ENCODE assay signal across 22 cellular contexts in genomic region chr15:59647085-59647484, GRCh38. TPM values are rescaled to one million over a fixed set of nuclear protein-coding genes. Genes with fewer than 3 reads are reported as not detected.
DNase-seq lines count a peak whose midpoint lies in the region; ATAC-seq, FAIRE-seq and TF ChIP-seq lines count a peak whose summit lies in the region.
"Had no signal": no experiment of that assay in that cellular context is flagged by ENCODE, and none has a peak within 500 bp of the region (broad histone marks: within the 10 kb centered on the region; RNA-seq: fewer than 3 reads in every experiment).

No MANE protein-coding gene starts in this region.

- no TSS peak for BruUV-seq in HepG2 (replicated peaks; lab: Mats Ljungman, UMichigan)

- TF ChIP-seq POLR2A in HepG2 (IDR thresholded peaks at IDR 0.05; ENCODE audit: insufficient read depth in 1 of 2, low read depth in 2 of 2, low read length in 2 of 2) (no peak), right lobe of liver (IDR thresholded peaks at IDR 0.05) (no peak)

- POLR2A ChIA-PET in HepG2 (lab: Yijun Ruan, JAX): interaction anchor here (1.2 kb wide), 1 partner anchor 10 kb away, joined by 7 read pairs; the partner anchor contains the start of gene GTF2A2

- no peak for TF ChIP-seq EP300 in HepG2 (IDR thresholded peaks at IDR 0.05; ENCODE audit: low read depth in 2 of 2, low read length in 2 of 2)
- no peak for TF ChIP-seq EP300 in HepG2 (CRISPR knock-in tag; IDR thresholded peaks at IDR 0.05; ENCODE audit: borderline replicate concordance)

- no peaks in the 10 kb centered on the region for H3K9me3 Mint-ChIP-seq in activated CD4-positive, alpha-beta T cell treated with anti-CD3 and anti-CD28 coated beads, Interleukin-2, amount 10 ng/mL, durations not matched to agents 24 days and 14 days
- H3K9me3 Mint-ChIP-seq: CD4-positive, alpha-beta memory T cell had no signal

- no peak overlapping the region for H3K4me3 ChIP-seq in HepG2 (replicated peaks in 1 of 3; ENCODE audit: insufficient read depth in 1 of 3, low read depth in 2 of 3, low read length in 3 of 3)
- H3K4me3 ChIP-seq in right lobe of liver: no peak overlapping the region
- H3K4me3 ChIP-seq: GM12878 had no signal

- no peak overlapping the region for H3K4me2 ChIP-seq in HepG2 (ENCODE audit: low read depth, low read length)

- no peaks in the 10 kb centered on the region for H3K27me3 Mint-ChIP-seq in activated CD4-positive, alpha-beta T cell treated with anti-CD3 and anti-CD28 coated beads, Interleukin-2, amount 10 ng/mL, durations not matched to agents 24 days and 14 days
- H3K27me3 Mint-ChIP-seq: CD4-positive, alpha-beta memory T cell had no signal

- no peak for TF ChIP-seq RAD21 in HepG2 (CRISPR knock-in tag; IDR thresholded peaks at IDR 0.05)

- FAIRE-seq in HepG2 (lab: Jason Lieb, UNC) (no peak), urothelium cell line (lab: Jason Lieb, UNC) (peak; percentile 42)
- FAIRE-seq: GM12878, H1 had no signal

- intact Hi-C loops in activated CD4-positive, alpha-beta T cell treated with anti-CD3 and anti-CD28 coated beads, Interleukin-2, amount 10 ng/mL, durations not matched to agents 24 days and 14 days (cut with micrococcal nuclease): no loop called here
- intact Hi-C loops in HepG2 (cut with micrococcal nuclease; ENCODE audit: unreplicated experiment) (no loop called here), right lobe of liver (cut with DNase I) (no loop called here)

- no peaks in the 10 kb centered on the region for H3K4me1 ChIP-seq in HepG2 (ENCODE audit: insufficient read depth, low read length)
- no peaks in the 10 kb centered on the region for H3K4me1 ChIP-seq in right lobe of liver

- peak; percentile 33 for DNase-seq in activated CD4-positive, alpha-beta T cell treated with anti-CD3 and anti-CD28 coated beads, Interleukin-2, amount 10 ng/mL, durations not matched to agents 24 days and 14 days
- no peak for DNase-seq in activated CD4-positive, alpha-beta T cell treated with anti-CD3 and anti-CD28 coated beads for 48 hours
- DNase-seq in HepG2 (ENCODE audit: low spot score) (no peak), right lobe of liver (no peak), NCI-H69 (lab: John Stamatoyannopoulos, UW) (peak; percentile 17), urothelium cell line (ENCODE audit: low spot score) (no peak), putamen (ENCODE audit: low spot score) (no peak)
- DNase-seq: 8988T; C1 segment of cervical spinal cord; Calu3; CD4-positive, alpha-beta memory T cell; COR-L47; DMS79; EL; GDM1; H7; HCEC 1CT had no signal

- H3K36me3 ChIP-seq in HepG2 (replicated peaks in 1 of 2; ENCODE audit: control insufficient read depth in 1 of 2, insufficient read depth in 2 of 2, low read length in 2 of 2) (peaks cover 4 to 52% of the 10 kb centered on the region in 2 experiments; a peak in 3 of 5 replicates), right lobe of liver (peaks cover 0 to 39% (median 7%) of the 10 kb centered on the region in 4 donors)

- peaks cover 41% of the 10 kb centered on the region for H3K36me3 Mint-ChIP-seq in activated CD4-positive, alpha-beta T cell treated with anti-CD3 and anti-CD28 coated beads, Interleukin-2, amount 10 ng/mL, durations not matched to agents 24 days and 14 days (ENCODE audit: low read depth)

- H3K4me3 Mint-ChIP-seq in activated CD4-positive, alpha-beta T cell treated with anti-CD3 and anti-CD28 coated beads, Interleukin-2, amount 10 ng/mL, durations not matched to agents 24 days and 14 days: no peak overlapping the region
- H3K4me3 Mint-ChIP-seq: CD4-positive, alpha-beta memory T cell had no signal

- H4K20me1 ChIP-seq in HepG2 (ENCODE audit: insufficient read depth, low read length): no peaks in the 10 kb centered on the region; the same call in 1 of the 2 replicates

- TF ChIP-seq CTCF in HepG2 (CRISPR knock-in tag; IDR thresholded peaks at IDR 0.05) (no peak), right lobe of liver (IDR thresholded peaks at IDR 0.05) (no peak)

- H3K79me2 ChIP-seq in HepG2 (ENCODE audit: insufficient read depth, low read length): peaks cover 2% of the 10 kb centered on the region

- peaks cover 2% of the 10 kb centered on the region for H3K4me1 Mint-ChIP-seq in activated CD4-positive, alpha-beta T cell treated with anti-CD3 and anti-CD28 coated beads, Interleukin-2, amount 10 ng/mL, durations not matched to agents 24 days and 14 days

- in situ Hi-C loops in HepG2 (cut with HindIII; ENCODE audit: extremely low pct_ligation_motif_present, low pct_unique_long_range_greater_than_20kb): no loop called here

- H3K27ac Mint-ChIP-seq in activated CD4-positive, alpha-beta T cell treated with anti-CD3 and anti-CD28 coated beads, Interleukin-2, amount 10 ng/mL, durations not matched to agents 24 days and 14 days: no peak overlapping the region
- H3K27ac Mint-ChIP-seq: CD4-positive, alpha-beta memory T cell had no signal

- CTCF ChIA-PET in HepG2 (lab: Yijun Ruan, JAX; ENCODE audit: low intra/inter-chr PET ratio, low total read pairs): no interaction called here

- no peak overlapping the region for H3K9ac ChIP-seq in HepG2 (ENCODE audit: insufficient read depth, low read depth, low read length)

- no peak overlapping the region for H2AFZ ChIP-seq in HepG2 (ENCODE audit: low read length)

- H3K27me3 ChIP-seq in HepG2 (ENCODE audit: control insufficient read depth in 1 of 2, insufficient read depth in 2 of 2, low read length in 2 of 2): no peaks in the 10 kb centered on the region
- no peaks in the 10 kb centered on the region for H3K27me3 ChIP-seq in right lobe of liver

- 41% methylated on average over 1 of the region's 1 CpG for WGBS in HepG2 (ENCODE audit: low lambda C conversion rate)
- 33% methylated on average over 1 of the region's 1 CpG for WGBS in right lobe of liver (ENCODE audit: insufficient coverage, low coverage, low lambda C conversion rate, missing lambda C conversion rate)

- ATAC-seq in HepG2: no peak
- ATAC-seq in right lobe of liver: no peak
- no peak for ATAC-seq in GM18502 (IDR thresholded peaks at IDR 0.05; ENCODE audit: poor library complexity, unreplicated experiment)
- ATAC-seq: GM12878 had no signal

- H3K27ac ChIP-seq in HepG2 (ENCODE audit: extremely low read length, insufficient read depth, low read length) (no peak overlapping the region), right lobe of liver (no peak overlapping the region)

- H3K9me3 ChIP-seq in HepG2 (ENCODE audit: low read length) (peaks cover 5% of the 10 kb centered on the region), right lobe of liver (no peaks in the 10 kb centered on the region)

RNA-seq across cellular contexts. Expression of gene GTF2A2, which starts 10.2 kb away (rescaled TPM):
- 192 and 200 TPM in 2 replicates for total RNA-seq in activated CD4-positive, alpha-beta T cell treated with anti-CD3 and anti-CD28 coated beads, Interleukin-2, amount 10 ng/mL, durations not matched to agents 24 days and 14 days
- 106 and 118 TPM in 2 replicates for total RNA-seq in HepG2 (2016; rRNA removed; fragmentation: Illumina TruSeq; extraction: Trizol)
- total RNA-seq in HepG2 (2016; cell fraction: cytosol; rRNA removed; fragmentation: Illumina TruSeq; extraction: Trizol; ENCODE audit: low read depth): 74.1 and 118 TPM in 2 replicates
- total RNA-seq in HepG2 (2016; cell fraction: insoluble cytoplasmic fraction; rRNA removed; fragmentation: Illumina TruSeq; extraction: Trizol): 109 and 142 TPM in 2 replicates
- total RNA-seq in HepG2 (2016; cell fraction: membrane; rRNA removed; fragmentation: Illumina TruSeq; extraction: Trizol): 141 and 182 TPM in 2 replicates
- total RNA-seq in HepG2 (2016; cell fraction: nucleus; rRNA removed; fragmentation: Illumina TruSeq; extraction: Trizol): 39.0 and 52.5 TPM in 2 replicates
- polyA plus RNA-seq in HepG2 (2011; rRNA removed): 23.3 and 24.4 TPM in 2 replicates
- 24.7 and 43.0 TPM in 2 replicates for polyA plus RNA-seq in HepG2 (2011; cell fraction: cytosol; rRNA removed)
- polyA plus RNA-seq in HepG2 (2011; cell fraction: nucleus; rRNA removed): 5.5 and 6.4 TPM in 2 replicates
- 44.4 and 55.1 TPM in 2 replicates for polyA plus RNA-seq in HepG2 (2012)
- polyA plus RNA-seq in HepG2 (2016; cell fraction: cytosol; fragmentation: Illumina TruSeq; extraction: Trizol; ENCODE audit: low read depth): 234 and 380 TPM in 2 replicates
- polyA plus RNA-seq in HepG2 (2016; cell fraction: insoluble cytoplasmic fraction; fragmentation: Illumina TruSeq; extraction: Trizol; ENCODE audit: low read depth): 194 and 206 TPM in 2 replicates
- 203 and 294 TPM in 2 replicates for polyA plus RNA-seq in HepG2 (2016; cell fraction: membrane; fragmentation: Illumina TruSeq; extraction: Trizol; ENCODE audit: low read depth)
- polyA plus RNA-seq in HepG2 (2016; cell fraction: nucleus; fragmentation: Illumina TruSeq; extraction: Trizol; ENCODE audit: insufficient read depth, low read depth): 80.3 and 80.7 TPM in 2 replicates
- polyA minus RNA-seq in HepG2 (2011; rRNA and poly(A)+ RNA removed; ENCODE audit: low replicate concordance): 2.4 and 16.3 TPM in 2 replicates
- polyA minus RNA-seq in HepG2 (2011; cell fraction: cytosol; rRNA and poly(A)+ RNA removed): 10.3 and 16.3 TPM in 2 replicates
- polyA minus RNA-seq in HepG2 (2011; cell fraction: nucleus; rRNA and poly(A)+ RNA removed): 8.7 and 12.1 TPM in 2 replicates
- 10 to 100 TPM; 16.9 to 46.9 (median 36.6) TPM for total RNA-seq in right lobe of liver

RNA-seq across cellular contexts. Expression of gene GCNT3, which starts 35.5 kb away (rescaled TPM):
- total RNA-seq in activated CD4-positive, alpha-beta T cell treated with anti-CD3 and anti-CD28 coated beads, Interleukin-2, amount 10 ng/mL, durations not matched to agents 24 days and 14 days: not detected in 2 replicates
- total RNA-seq in HepG2 (2016; rRNA removed; fragmentation: Illumina TruSeq; extraction: Trizol) (7.7 and 9.8 TPM in 2 replicates), right lobe of liver (1 to 10 TPM in 3 of 6 experiments, under 1 TPM in 2, not detected in 1; 0.20 to 3.8 (median 2.4) TPM)
- 1.5 TPM in 2 replicates for total RNA-seq in HepG2 (2016; cell fraction: cytosol; rRNA removed; fragmentation: Illumina TruSeq; extraction: Trizol; ENCODE audit: low read depth)
- total RNA-seq in HepG2 (2016; cell fraction: insoluble cytoplasmic fraction; rRNA removed; fragmentation: Illumina TruSeq; extraction: Trizol): 8.9 and 12.0 TPM in 2 replicates
- total RNA-seq in HepG2 (2016; cell fraction: membrane; rRNA removed; fragmentation: Illumina TruSeq; extraction: Trizol): 4.4 and 4.5 TPM in 2 replicates
- 8.1 and 9.7 TPM in 2 replicates for total RNA-seq in HepG2 (2016; cell fraction: nucleus; rRNA removed; fragmentation: Illumina TruSeq; extraction: Trizol)
- polyA plus RNA-seq in HepG2 (2011; rRNA removed): 5.8 and 6.8 TPM in 2 replicates
- polyA plus RNA-seq in HepG2 (2011; cell fraction: cytosol; rRNA removed): 4.2 and 5.8 TPM in 2 replicates
- 2.0 and 2.9 TPM in 2 replicates for polyA plus RNA-seq in HepG2 (2011; cell fraction: nucleus; rRNA removed)
- polyA plus RNA-seq in HepG2 (2012): 2.8 and 3.2 TPM in 2 replicates
- polyA plus RNA-seq in HepG2 (2016; cell fraction: cytosol; fragmentation: Illumina TruSeq; extraction: Trizol; ENCODE audit: low read depth): 0.95 and 1.4 TPM in 2 replicates
- 6.9 and 7.1 TPM in 2 replicates for polyA plus RNA-seq in HepG2 (2016; cell fraction: insoluble cytoplasmic fraction; fragmentation: Illumina TruSeq; extraction: Trizol; ENCODE audit: low read depth)
- polyA plus RNA-seq in HepG2 (2016; cell fraction: membrane; fragmentation: Illumina TruSeq; extraction: Trizol; ENCODE audit: low read depth): 2.6 and 3.6 TPM in 2 replicates
- polyA plus RNA-seq in HepG2 (2016; cell fraction: nucleus; fragmentation: Illumina TruSeq; extraction: Trizol; ENCODE audit: insufficient read depth, low read depth): 10.4 and 12.2 TPM in 2 replicates
- 4.5 and 7.0 TPM in 2 replicates for polyA minus RNA-seq in HepG2 (2011; rRNA and poly(A)+ RNA removed; ENCODE audit: low replicate concordance)
- 3.3 and 4.0 TPM in 2 replicates for polyA minus RNA-seq in HepG2 (2011; cell fraction: cytosol; rRNA and poly(A)+ RNA removed)
- polyA minus RNA-seq in HepG2 (2011; cell fraction: nucleus; rRNA and poly(A)+ RNA removed): 3.1 and 6.2 TPM in 2 replicates
- total RNA-seq: A673; CD4-positive, alpha-beta memory T cell; H1; H7 had no signal
- polyA plus RNA-seq: BJ; CD4-positive, alpha-beta memory T cell; H1 had no signal

RNA-seq across cellular contexts. Expression of gene BNIP2, which starts 42.0 kb away (rescaled TPM):
- total RNA-seq in activated CD4-positive, alpha-beta T cell treated with anti-CD3 and anti-CD28 coated beads, Interleukin-2, amount 10 ng/mL, durations not matched to agents 24 days and 14 days: 55.1 and 57.2 TPM in 2 replicates
- total RNA-seq in HepG2 (2016; rRNA removed; fragmentation: Illumina TruSeq; extraction: Trizol) (55.1 and 57.6 TPM in 2 replicates), right lobe of liver (10 to 100 TPM; 23.7 to 54.0 (median 41.0) TPM)
- total RNA-seq in HepG2 (2016; cell fraction: cytosol; rRNA removed; fragmentation: Illumina TruSeq; extraction: Trizol; ENCODE audit: low read depth): 14.7 and 15.0 TPM in 2 replicates
- 53.0 and 56.3 TPM in 2 replicates for total RNA-seq in HepG2 (2016; cell fraction: insoluble cytoplasmic fraction; rRNA removed; fragmentation: Illumina TruSeq; extraction: Trizol)
- total RNA-seq in HepG2 (2016; cell fraction: membrane; rRNA removed; fragmentation: Illumina TruSeq; extraction: Trizol): 19.6 and 21.1 TPM in 2 replicates
- total RNA-seq in HepG2 (2016; cell fraction: nucleus; rRNA removed; fragmentation: Illumina TruSeq; extraction: Trizol): 59.8 and 62.4 TPM in 2 replicates
- polyA plus RNA-seq in HepG2 (2011; rRNA removed): 11.9 and 17.4 TPM in 2 replicates
- polyA plus RNA-seq in HepG2 (2011; cell fraction: cytosol; rRNA removed): 15.1 and 17.3 TPM in 2 replicates
- 20.7 and 22.5 TPM in 2 replicates for polyA plus RNA-seq in HepG2 (2011; cell fraction: nucleus; rRNA removed)
- 24.1 and 27.1 TPM in 2 replicates for polyA plus RNA-seq in HepG2 (2012)
- 3.1 and 4.4 TPM in 2 replicates for polyA plus RNA-seq in HepG2 (2016; cell fraction: cytosol; fragmentation: Illumina TruSeq; extraction: Trizol; ENCODE audit: low read depth)
- polyA plus RNA-seq in HepG2 (2016; cell fraction: insoluble cytoplasmic fraction; fragmentation: Illumina TruSeq; extraction: Trizol; ENCODE audit: low read depth): 39.2 and 39.8 TPM in 2 replicates
- polyA plus RNA-seq in HepG2 (2016; cell fraction: membrane; fragmentation: Illumina TruSeq; extraction: Trizol; ENCODE audit: low read depth): 11.3 and 11.4 TPM in 2 replicates
- polyA plus RNA-seq in HepG2 (2016; cell fraction: nucleus; fragmentation: Illumina TruSeq; extraction: Trizol; ENCODE audit: insufficient read depth, low read depth): 64.4 and 67.5 TPM in 2 replicates
- polyA minus RNA-seq in HepG2 (2011; rRNA and poly(A)+ RNA removed; ENCODE audit: low replicate concordance): 5.2 and 8.2 TPM in 2 replicates
- polyA minus RNA-seq in HepG2 (2011; cell fraction: cytosol; rRNA and poly(A)+ RNA removed): 27.3 and 28.5 TPM in 2 replicates
- polyA minus RNA-seq in HepG2 (2011; cell fraction: nucleus; rRNA and poly(A)+ RNA removed): 69.1 and 79.8 TPM in 2 replicates

Comparison
In these comparisons a context has a peak if more than half of its experiments do, and no peak if none do; other contexts are left out.
1. DNase-seq: peak in activated CD4-positive, alpha-beta T cell treated with anti-CD3 and anti-CD28 coated beads, Interleukin-2, amount 10 ng/mL, durations not matched to agents 24 days and 14 days (single experiment) and NCI-H69 (single experiment); none in activated CD4-positive, alpha-beta T cell treated with anti-CD3 and anti-CD28 coated beads for 48 hours (single experiment), HepG2 (single experiment), right lobe of liver (0 of 3), urothelium cell line (single experiment) and putamen (single experiment).